Comparison of ENCODE assay signal across 22 cellular contexts in the genomic region with DNA sequence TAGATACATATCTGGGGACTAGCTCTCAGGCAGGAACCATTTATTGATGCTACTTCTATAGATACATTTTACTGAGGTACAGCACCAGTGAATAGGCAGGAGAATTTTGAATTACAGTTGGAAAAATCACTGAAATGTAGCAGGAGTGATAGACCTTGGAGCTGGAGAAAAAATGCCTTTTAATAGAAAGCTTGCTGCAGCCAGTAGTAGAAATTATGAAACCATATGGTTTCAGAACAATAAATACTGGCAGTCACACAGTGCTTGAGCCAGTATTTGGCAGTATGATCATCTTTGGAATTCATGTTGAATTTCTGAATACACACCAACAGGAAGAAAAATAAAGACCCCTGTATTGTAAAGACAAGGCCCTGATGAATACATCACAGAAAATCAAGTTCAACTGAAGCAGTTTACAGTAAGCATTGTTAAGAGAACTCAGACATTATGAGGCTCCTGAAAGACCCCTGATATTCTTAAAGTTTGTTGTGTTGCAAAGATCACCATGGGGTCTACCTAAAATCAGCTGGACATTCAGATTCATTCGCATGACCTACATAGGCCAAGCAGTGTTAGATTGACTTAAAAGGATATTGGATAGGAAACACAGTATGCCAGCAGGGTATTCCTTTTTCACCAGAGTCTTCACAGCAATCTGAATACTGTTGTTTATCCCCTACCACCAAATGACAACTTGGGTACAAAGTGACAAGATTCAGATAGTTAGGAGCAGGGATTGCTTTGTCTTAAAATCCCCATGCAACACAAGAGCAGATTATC.
"Had no signal": no experiment of that assay in that cellular context is flagged by ENCODE, and none has a peak within 500 bp of the region (broad histone marks: within the 10 kb centered on the region; RNA-seq: fewer than 3 reads in every experiment).

No MANE protein-coding gene starts in this region.

- H3K9me3 ChIP-seq: testis had no signal

- DNase-seq: erythroblast; heart left ventricle; hippocampal formation; kidney glomerular epithelial cell; mammary epithelial cell; mucosa of descending colon; naive thymus-derived CD8-positive, alpha-beta T cell; posterior cingulate gyrus; sigmoid colon; stimulated activated CD4-positive, alpha-beta T cell treated with anti-CD3 and anti-CD28 coated beads, Interleukin-2, amount 100 ng/mL, for 24 hours; stimulated activated CD4-positive, alpha-beta T cell treated with anti-CD3 and anti-CD28 coated beads, Interleukin-4, amount 100 ng/mL, for 4 hours; stimulated activated naive B cell treated with anti-CD40 and anti-IgM and Interleukin-4, amounts not matched to agents 10 μg/mL and 1 μg/mL and 100 μg/mL, for 72 hours; stimulated activated naive CD8-positive, alpha-beta T cell treated with anti-CD3 and anti-CD28 coated beads, Interleukin-15, amount 100 ng/mL, for 72 hours; testis; upper lobe of right lung had no signal

- H3K4me1 ChIP-seq: heart left ventricle, sigmoid colon, testis, tibial nerve, upper lobe of right lung had no signal

- FAIRE-seq: colon, endothelial cell of umbilical vein, frontal cortex had no signal

- H3K4me1 Mint-ChIP-seq: naive thymus-derived CD8-positive, alpha-beta T cell; stimulated activated naive B cell treated with anti-CD40 and anti-IgM and Interleukin-4, amounts not matched to agents 10 μg/mL and 1 μg/mL and 100 μg/mL, for 72 hours; stimulated activated naive CD8-positive, alpha-beta T cell treated with anti-CD3 and anti-CD28 coated beads, Interleukin-15, amount 100 ng/mL, for 72 hours had no signal

- H3K36me3 ChIP-seq: heart left ventricle had no signal

- H3K4me3 ChIP-seq: heart left ventricle, mucosa of descending colon, sigmoid colon, skin epidermis, testis, tibial nerve, upper lobe of right lung had no signal

- H3K27ac ChIP-seq: heart left ventricle, sigmoid colon, skin epidermis, testis, tibial nerve, upper lobe of right lung had no signal

- H3K4me3 Mint-ChIP-seq: dendritic cell treated with granulocyte-macrophage colony-stimulating factor and Interleukin-4, amounts not matched to agents 40 ng/mL and 50 ng/mL, for 4 days; naive thymus-derived CD8-positive, alpha-beta T cell; stimulated activated naive B cell treated with anti-CD40 and anti-IgM and Interleukin-4, amounts not matched to agents 10 μg/mL and 1 μg/mL and 100 μg/mL, for 72 hours; stimulated activated naive CD8-positive, alpha-beta T cell treated with anti-CD3 and anti-CD28 coated beads, Interleukin-15, amount 100 ng/mL, for 72 hours had no signal

- H3K27me3 ChIP-seq: heart left ventricle, sigmoid colon, testis, tibial nerve, upper lobe of right lung had no signal

- ATAC-seq: heart left ventricle; left lobe of liver; mucosa of descending colon; naive thymus-derived CD8-positive, alpha-beta T cell; stimulated activated naive B cell treated with anti-CD40 and anti-IgM and Interleukin-4, amounts not matched to agents 10 μg/mL and 1 μg/mL and 100 μg/mL, for 72 hours; stimulated activated naive CD8-positive, alpha-beta T cell treated with anti-CD3 and anti-CD28 coated beads, Interleukin-15, amount 100 ng/mL, for 72 hours; upper lobe of right lung had no signal

- H3K27me3 Mint-ChIP-seq: dendritic cell treated with granulocyte-macrophage colony-stimulating factor and Interleukin-4, amounts not matched to agents 40 ng/mL and 50 ng/mL, for 4 days; naive thymus-derived CD8-positive, alpha-beta T cell; stimulated activated naive B cell treated with anti-CD40 and anti-IgM and Interleukin-4, amounts not matched to agents 10 μg/mL and 1 μg/mL and 100 μg/mL, for 72 hours; stimulated activated naive CD8-positive, alpha-beta T cell treated with anti-CD3 and anti-CD28 coated beads, Interleukin-15, amount 100 ng/mL, for 72 hours had no signal

- H3K27ac Mint-ChIP-seq: dendritic cell treated with granulocyte-macrophage colony-stimulating factor and Interleukin-4, amounts not matched to agents 40 ng/mL and 50 ng/mL, for 4 days; naive thymus-derived CD8-positive, alpha-beta T cell; stimulated activated naive B cell treated with anti-CD40 and anti-IgM and Interleukin-4, amounts not matched to agents 10 μg/mL and 1 μg/mL and 100 μg/mL, for 72 hours; stimulated activated naive CD8-positive, alpha-beta T cell treated with anti-CD3 and anti-CD28 coated beads, Interleukin-15, amount 100 ng/mL, for 72 hours had no signal
